In genomic region chr6:6821639-6822261, GRCh38 we compare ENCODE assay signal across 18 cellular contexts.
"Had no signal": no experiment of that assay in that cellular context is flagged by ENCODE, and none has a peak within 500 bp of the region (broad histone marks: within the 10 kb centered on the region; RNA-seq: fewer than 3 reads in every experiment).

No MANE protein-coding gene starts in this region.

- H3K27me3 ChIP-seq: hepatocyte, sigmoid colon, uterus had no signal

- H3K27ac ChIP-seq: hepatocyte, lower lobe of right lung, sigmoid colon, spleen, uterus, WERI-Rb-1 had no signal

- H3K36me3 ChIP-seq: lower lobe of right lung, sigmoid colon, spleen, uterus, WERI-Rb-1 had no signal

- H3K9me3 ChIP-seq: lower lobe of right lung, sigmoid colon, spleen, uterus had no signal

- H3K4me3 Mint-ChIP-seq: activated T-cell treated with anti-CD3 and anti-CD28 coated beads, Interleukin-2, amount 50 U/mL, for 72 hours; nephron; stimulated activated naive B cell treated with anti-CD40 and anti-IgM and Interleukin-4, amounts not matched to agents 10 μg/mL and 1 μg/mL and 100 μg/mL, for 72 hours; T-helper 1 cell treated with Interleukin-12 subunit alpha and Interleukin-12 subunit beta and Interleukin-4 antibody, amounts not matched to agents 30 μg/mL and 1 μg/mL, for 36 hours had no signal

- H3K27ac Mint-ChIP-seq: activated T-cell treated with anti-CD3 and anti-CD28 coated beads, Interleukin-2, amount 50 U/mL, for 72 hours; stimulated activated naive B cell treated with anti-CD40 and anti-IgM and Interleukin-4, amounts not matched to agents 10 μg/mL and 1 μg/mL and 100 μg/mL, for 72 hours; T-helper 1 cell treated with Interleukin-12 subunit alpha and Interleukin-12 subunit beta and Interleukin-4 antibody, amounts not matched to agents 30 μg/mL and 1 μg/mL, for 36 hours had no signal

- H3K9me3 Mint-ChIP-seq: activated T-cell treated with anti-CD3 and anti-CD28 coated beads, Interleukin-2, amount 50 U/mL, for 72 hours; nephron; stimulated activated naive B cell treated with anti-CD40 and anti-IgM and Interleukin-4, amounts not matched to agents 10 μg/mL and 1 μg/mL and 100 μg/mL, for 72 hours; T-helper 1 cell treated with Interleukin-12 subunit alpha and Interleukin-12 subunit beta and Interleukin-4 antibody, amounts not matched to agents 30 μg/mL and 1 μg/mL, for 36 hours had no signal

- DNase-seq: activated CD4-positive, alpha-beta T cell treated with anti-CD3 and anti-CD28 coated beads for 1 hour; activated CD8-positive, alpha-beta memory T cell treated with anti-CD3 and anti-CD28 coated beads, Interleukin-2, amount 50 U/mL, for 48 hours; activated effector memory CD4-positive, alpha-beta T cell treated with anti-CD3 and anti-CD28 coated beads, Interleukin-2, amount 50 U/mL, for 16 hours; activated naive CD4-positive, alpha-beta T cell treated with anti-CD3 and anti-CD28 coated beads, Interleukin-2, amount 50 U/mL, for 16 hours; activated T-cell treated with anti-CD3 and anti-CD28 coated beads, Interleukin-2, amount 50 U/mL, for 72 hours; aorta; cortex of kidney; islet precursor cell; lower lobe of right lung; sigmoid colon; spleen; stimulated activated CD4-positive, alpha-beta T cell treated with anti-CD3 and anti-CD28 coated beads, Interleukin-4, amount 100 ng/mL, for 4 hours; stimulated activated naive B cell treated with anti-CD40 and anti-IgM and Interleukin-4, amounts not matched to agents 10 μg/mL and 1 μg/mL and 100 μg/mL, for 72 hours; uterus; WERI-Rb-1 had no signal

- H3K4me1 ChIP-seq: uterus had no signal

- ATAC-seq: activated T-cell treated with anti-CD3 and anti-CD28 coated beads, Interleukin-2, amount 50 U/mL, for 72 hours; lower lobe of right lung; stimulated activated naive B cell treated with anti-CD40 and anti-IgM and Interleukin-4, amounts not matched to agents 10 μg/mL and 1 μg/mL and 100 μg/mL, for 72 hours had no signal

- H3K4me3 ChIP-seq: hepatocyte, lower lobe of right lung, sigmoid colon, spleen, uterus had no signal
